In the genomic region with DNA sequence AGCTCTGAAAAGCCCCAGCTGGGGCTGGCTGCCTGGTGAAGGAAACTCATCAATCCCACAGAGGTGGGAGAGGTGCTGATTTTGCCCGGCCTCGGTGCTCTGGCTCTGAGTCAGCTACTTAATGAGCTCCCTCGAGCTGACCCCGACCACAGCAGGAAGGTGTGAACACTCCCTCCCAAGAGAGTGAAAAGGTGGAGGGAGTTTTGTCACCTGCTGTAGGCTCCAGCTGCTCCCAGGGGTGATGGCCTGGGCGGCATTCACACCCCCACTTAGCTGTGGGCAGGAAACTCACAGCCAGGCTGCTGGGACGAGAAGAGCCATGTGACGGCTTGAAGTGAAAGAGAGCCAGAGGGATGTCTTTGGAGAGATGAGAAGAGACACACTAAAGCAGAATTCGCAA, we compare ENCODE assay signal across 1 cellular context.
TF ChIP-seq lines count a peak whose summit lies in the region.

No MANE protein-coding gene starts in this region.

TF ChIP-seq in GM12878, 131 proteins besides CTCF, POLR2A, EP300 and RAD21:
- TF ChIP-seq RB1 (IDR thresholded peaks at IDR 0.05; ENCODE audit: borderline replicate concordance) = 0 out of 2 replicates have a peak, but pooled peaks have one; percentile 24
- TF ChIP-seq SP1 (IDR thresholded peaks at IDR 0.05; ENCODE audit: low read depth, low read length) = no peak
- TF ChIP-seq, protein P1, sequence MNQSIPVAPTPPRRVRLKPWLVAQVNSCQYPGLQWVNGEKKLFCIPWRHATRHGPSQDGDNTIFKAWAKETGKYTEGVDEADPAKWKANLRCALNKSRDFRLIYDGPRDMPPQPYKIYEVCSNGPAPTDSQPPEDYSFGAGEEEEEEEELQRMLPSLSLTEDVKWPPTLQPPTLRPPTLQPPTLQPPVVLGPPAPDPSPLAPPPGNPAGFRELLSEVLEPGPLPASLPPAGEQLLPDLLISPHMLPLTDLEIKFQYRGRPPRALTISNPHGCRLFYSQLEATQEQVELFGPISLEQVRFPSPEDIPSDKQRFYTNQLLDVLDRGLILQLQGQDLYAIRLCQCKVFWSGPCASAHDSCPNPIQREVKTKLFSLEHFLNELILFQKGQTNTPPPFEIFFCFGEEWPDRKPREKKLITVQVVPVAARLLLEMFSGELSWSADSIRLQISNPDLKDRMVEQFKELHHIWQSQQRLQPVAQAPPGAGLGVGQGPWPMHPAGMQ (IDR thresholded peaks at IDR 0.05; ENCODE audit: borderline replicate concordance) = no peak
- TF ChIP-seq RBBP5 (conservative IDR thresholded peaks at IDR 0.05) = no peak
- no peak for TF ChIP-seq TAF1 (IDR thresholded peaks at IDR 0.05; ENCODE audit: borderline replicate concordance, low read depth, low read length)
- no peak for TF ChIP-seq CREM (IDR thresholded peaks at IDR 0.05; ENCODE audit: low read depth)
- peak; percentile 59; the same call in 1 of the 2 replicates for TF ChIP-seq BMI1 (IDR thresholded peaks at IDR 0.05; ENCODE audit: borderline replicate concordance)
- no peak for TF ChIP-seq SUZ12 (IDR thresholded peaks at IDR 0.05; ENCODE audit: unreplicated experiment)
- no peak for TF ChIP-seq BCL3 (IDR thresholded peaks at IDR 0.05; ENCODE audit: borderline replicate concordance, insufficient read depth, low read depth, low read length, poor library complexity, severe bottlenecking)
- TF ChIP-seq RUNX3 (IDR thresholded peaks at IDR 0.05; ENCODE audit: low read length) = peak; percentile 50
- TF ChIP-seq IKZF1 (conservative IDR thresholded peaks at IDR 0.05) = peak; percentile 96
- TF ChIP-seq MEF2A (IDR thresholded peaks at IDR 0.05; ENCODE audit: insufficient read depth, low read depth, low read length) = no peak
- peak; percentile 31; the same call in 1 of the 2 replicates for TF ChIP-seq CHD2 (IDR thresholded peaks at IDR 0.05; ENCODE audit: borderline replicate concordance, low read depth, low read length)
- peak; percentile 95 for TF ChIP-seq MEF2B (IDR thresholded peaks at IDR 0.05; ENCODE audit: partially characterized antibody, poor library complexity, severe bottlenecking)
- peak; percentile 92 for TF ChIP-seq NR2F1 (conservative IDR thresholded peaks at IDR 0.05)
- peak; percentile 66 for TF ChIP-seq EED (IDR thresholded peaks at IDR 0.05; ENCODE audit: low read depth)
- 0 out of 2 replicates have a peak, but pooled peaks have one; percentile 25 for TF ChIP-seq PAX5 (IDR thresholded peaks at IDR 0.05; ENCODE audit: borderline replicate concordance, low read depth, low read length)
- peak; percentile 33 for TF ChIP-seq SKIL (IDR thresholded peaks at IDR 0.05; ENCODE audit: low read depth, poor library complexity, severe bottlenecking)
- peak; percentile 98 for TF ChIP-seq MTA2 (IDR thresholded peaks at IDR 0.05; ENCODE audit: low read depth)
- peak; percentile 68 for TF ChIP-seq RAD51 (IDR thresholded peaks at IDR 0.05)
- peak; percentile 88; the same call in 1 of the 2 replicates for TF ChIP-seq BACH1 (IDR thresholded peaks at IDR 0.05; ENCODE audit: borderline replicate concordance)
- TF ChIP-seq IKZF2 (IDR thresholded peaks at IDR 0.05) = peak; percentile 98
- TF ChIP-seq, protein P2, sequence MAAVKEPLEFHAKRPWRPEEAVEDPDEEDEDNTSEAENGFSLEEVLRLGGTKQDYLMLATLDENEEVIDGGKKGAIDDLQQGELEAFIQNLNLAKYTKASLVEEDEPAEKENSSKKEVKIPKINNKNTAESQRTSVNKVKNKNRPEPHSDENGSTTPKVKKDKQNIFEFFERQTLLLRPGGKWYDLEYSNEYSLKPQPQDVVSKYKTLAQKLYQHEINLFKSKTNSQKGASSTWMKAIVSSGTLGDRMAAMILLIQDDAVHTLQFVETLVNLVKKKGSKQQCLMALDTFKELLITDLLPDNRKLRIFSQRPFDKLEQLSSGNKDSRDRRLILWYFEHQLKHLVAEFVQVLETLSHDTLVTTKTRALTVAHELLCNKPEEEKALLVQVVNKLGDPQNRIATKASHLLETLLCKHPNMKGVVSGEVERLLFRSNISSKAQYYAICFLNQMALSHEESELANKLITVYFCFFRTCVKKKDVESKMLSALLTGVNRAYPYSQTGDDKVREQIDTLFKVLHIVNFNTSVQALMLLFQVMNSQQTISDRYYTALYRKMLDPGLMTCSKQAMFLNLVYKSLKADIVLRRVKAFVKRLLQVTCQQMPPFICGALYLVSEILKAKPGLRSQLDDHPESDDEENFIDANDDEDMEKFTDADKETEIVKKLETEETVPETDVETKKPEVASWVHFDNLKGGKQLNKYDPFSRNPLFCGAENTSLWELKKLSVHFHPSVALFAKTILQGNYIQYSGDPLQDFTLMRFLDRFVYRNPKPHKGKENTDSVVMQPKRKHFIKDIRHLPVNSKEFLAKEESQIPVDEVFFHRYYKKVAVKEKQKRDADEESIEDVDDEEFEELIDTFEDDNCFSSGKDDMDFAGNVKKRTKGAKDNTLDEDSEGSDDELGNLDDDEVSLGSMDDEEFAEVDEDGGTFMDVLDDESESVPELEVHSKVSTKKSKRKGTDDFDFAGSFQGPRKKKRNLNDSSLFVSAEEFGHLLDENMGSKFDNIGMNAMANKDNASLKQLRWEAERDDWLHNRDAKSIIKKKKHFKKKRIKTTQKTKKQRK (IDR thresholded peaks at IDR 0.05; ENCODE audit: low read depth, low read length) = no peak
- TF ChIP-seq GABPA (IDR thresholded peaks at IDR 0.05; ENCODE audit: low read depth) = no peak
- peak; percentile 77; the same call in 1 of the 2 replicates for TF ChIP-seq TCF12 (IDR thresholded peaks at IDR 0.05; ENCODE audit: low read depth, low read length)
- TF ChIP-seq ZNF24 (IDR thresholded peaks at IDR 0.05) = no peak
- TF ChIP-seq, protein P3, sequence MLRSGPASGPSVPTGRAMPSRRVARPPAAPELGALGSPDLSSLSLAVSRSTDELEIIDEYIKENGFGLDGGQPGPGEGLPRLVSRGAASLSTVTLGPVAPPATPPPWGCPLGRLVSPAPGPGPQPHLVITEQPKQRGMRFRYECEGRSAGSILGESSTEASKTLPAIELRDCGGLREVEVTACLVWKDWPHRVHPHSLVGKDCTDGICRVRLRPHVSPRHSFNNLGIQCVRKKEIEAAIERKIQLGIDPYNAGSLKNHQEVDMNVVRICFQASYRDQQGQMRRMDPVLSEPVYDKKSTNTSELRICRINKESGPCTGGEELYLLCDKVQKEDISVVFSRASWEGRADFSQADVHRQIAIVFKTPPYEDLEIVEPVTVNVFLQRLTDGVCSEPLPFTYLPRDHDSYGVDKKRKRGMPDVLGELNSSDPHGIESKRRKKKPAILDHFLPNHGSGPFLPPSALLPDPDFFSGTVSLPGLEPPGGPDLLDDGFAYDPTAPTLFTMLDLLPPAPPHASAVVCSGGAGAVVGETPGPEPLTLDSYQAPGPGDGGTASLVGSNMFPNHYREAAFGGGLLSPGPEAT (IDR thresholded peaks at IDR 0.05; ENCODE audit: low read depth) = peak; percentile 96
- no peak for TF ChIP-seq ATF2 (IDR thresholded peaks at IDR 0.05; ENCODE audit: low read length)
- peak; percentile 84 for TF ChIP-seq DPF2 (IDR thresholded peaks at IDR 0.05)
- peak; percentile 84; the same call in 1 of the 2 replicates for TF ChIP-seq BCL11A (IDR thresholded peaks at IDR 0.05; ENCODE audit: low read depth, low read length)
- TF ChIP-seq NBN (IDR thresholded peaks at IDR 0.05) = peak; percentile 47; the same call in 1 of the 2 replicates
- no peak for TF ChIP-seq FOS (IDR thresholded peaks at IDR 0.05; ENCODE audit: borderline replicate concordance, extremely low read depth, insufficient read length)
- TF ChIP-seq BHLHE40 (IDR thresholded peaks at IDR 0.05; ENCODE audit: borderline replicate concordance in 1 of 2, low read depth in 2 of 2, low read length in 1 of 2) = peak; percentile 41 to 87; a peak in 3 of 4 replicates
- TF ChIP-seq, protein P4, sequence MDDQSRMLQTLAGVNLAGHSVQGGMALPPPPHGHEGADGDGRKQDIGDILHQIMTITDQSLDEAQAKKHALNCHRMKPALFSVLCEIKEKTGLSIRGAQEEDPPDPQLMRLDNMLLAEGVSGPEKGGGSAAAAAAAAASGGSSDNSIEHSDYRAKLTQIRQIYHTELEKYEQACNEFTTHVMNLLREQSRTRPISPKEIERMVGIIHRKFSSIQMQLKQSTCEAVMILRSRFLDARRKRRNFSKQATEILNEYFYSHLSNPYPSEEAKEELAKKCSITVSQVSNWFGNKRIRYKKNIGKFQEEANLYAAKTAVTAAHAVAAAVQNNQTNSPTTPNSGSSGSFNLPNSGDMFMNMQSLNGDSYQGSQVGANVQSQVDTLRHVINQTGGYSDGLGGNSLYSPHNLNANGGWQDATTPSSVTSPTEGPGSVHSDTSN (IDR thresholded peaks at IDR 0.05; ENCODE audit: insufficient replicate concordance, low read depth, low read length) = no peak
- TF ChIP-seq, protein P5, sequence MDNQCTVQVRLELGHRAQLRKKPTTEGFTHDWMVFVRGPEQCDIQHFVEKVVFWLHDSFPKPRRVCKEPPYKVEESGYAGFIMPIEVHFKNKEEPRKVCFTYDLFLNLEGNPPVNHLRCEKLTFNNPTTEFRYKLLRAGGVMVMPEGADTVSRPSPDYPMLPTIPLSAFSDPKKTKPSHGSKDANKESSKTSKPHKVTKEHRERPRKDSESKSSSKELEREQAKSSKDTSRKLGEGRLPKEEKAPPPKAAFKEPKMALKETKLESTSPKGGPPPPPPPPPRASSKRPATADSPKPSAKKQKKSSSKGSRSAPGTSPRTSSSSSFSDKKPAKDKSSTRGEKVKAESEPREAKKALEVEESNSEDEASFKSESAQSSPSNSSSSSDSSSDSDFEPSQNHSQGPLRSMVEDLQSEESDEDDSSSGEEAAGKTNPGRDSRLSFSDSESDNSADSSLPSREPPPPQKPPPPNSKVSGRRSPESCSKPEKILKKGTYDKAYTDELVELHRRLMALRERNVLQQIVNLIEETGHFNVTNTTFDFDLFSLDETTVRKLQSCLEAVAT (IDR thresholded peaks at IDR 0.05) = peak; percentile 57
- TF ChIP-seq KAT2A (conservative IDR thresholded peaks at IDR 0.05; ENCODE audit: control insufficient read depth, low read depth, low read length) = no peak
- TF ChIP-seq GATAD2B (conservative IDR thresholded peaks at IDR 0.05; ENCODE audit: low read depth) = peak; percentile 74; the same call in 1 of the 2 replicates
- TF ChIP-seq SMAD1 (IDR thresholded peaks at IDR 0.05; ENCODE audit: low read depth, partially characterized antibody) = no peak
